21 cellular contexts compared by ENCODE assay signal in genomic region chr2:232282486-232282885, GRCh38.
"Had no signal": no experiment of that assay in that cellular context is flagged by ENCODE, and none has a peak within 500 bp of the region (broad histone marks: within the 10 kb centered on the region; RNA-seq: fewer than 3 reads in every experiment).

No MANE protein-coding gene starts in this region.

- H3K4me1 Mint-ChIP-seq: nephron had no signal

- H3K27me3 Mint-ChIP-seq: effector memory CD8-positive, alpha-beta T cell; naive thymus-derived CD4-positive, alpha-beta T cell; progenitor cell of endocrine pancreas; stimulated activated naive CD8-positive, alpha-beta T cell treated with anti-CD3 and anti-CD28 coated beads, Interleukin-15, amount 100 ng/mL, for 72 hours had no signal

- DNase-seq: dorsolateral prefrontal cortex; effector memory CD8-positive, alpha-beta T cell; left ventricle myocardium superior; mesendoderm; midbrain; naive thymus-derived CD4-positive, alpha-beta T cell; stimulated activated CD4-positive, alpha-beta T cell treated with anti-CD3 and anti-CD28 coated beads, Interleukin-12 subunit alpha, Interleukin-12 subunit beta, amount 100 ng/mL, for 4 hours; stimulated activated CD4-positive, alpha-beta T cell treated with anti-CD3 and anti-CD28 coated beads, Interleukin-1b, Interleukin-23, amount 100 ng/mL, for 48 hours; stimulated activated CD4-positive, alpha-beta T cell treated with anti-CD3 and anti-CD28 coated beads, Interleukin-4, amount 100 ng/mL, for 1 hour; stimulated activated CD8-positive, alpha-beta memory T cell treated with anti-CD3 and anti-CD28 coated beads, Interleukin-4, amount 100 ng/mL, for 48 hours; stimulated activated naive CD4-positive, alpha-beta T cell; stimulated activated naive CD8-positive, alpha-beta T cell treated with anti-CD3 and anti-CD28 coated beads, Interleukin-15, amount 100 ng/mL, for 72 hours; trophoblast cell had no signal

- H3K9me3 ChIP-seq: right atrium auricular region, suprapubic skin, vagina had no signal

- H3K4me1 ChIP-seq: right atrium auricular region had no signal

- H3K4me3 ChIP-seq: dorsolateral prefrontal cortex, lung, right atrium auricular region, smooth muscle cell, suprapubic skin, vagina had no signal

- H3K9me3 Mint-ChIP-seq: effector memory CD8-positive, alpha-beta T cell had no signal

- H3K27ac ChIP-seq: parathyroid adenoma, right atrium auricular region, suprapubic skin, vagina had no signal

- H3K36me3 ChIP-seq: right atrium auricular region, suprapubic skin, vagina had no signal

- H3K4me3 Mint-ChIP-seq: effector memory CD8-positive, alpha-beta T cell; nephron; stimulated activated naive CD8-positive, alpha-beta T cell treated with anti-CD3 and anti-CD28 coated beads, Interleukin-15, amount 100 ng/mL, for 72 hours had no signal

- H3K27me3 ChIP-seq: dorsolateral prefrontal cortex, right atrium auricular region, suprapubic skin, vagina had no signal

- H3K27ac Mint-ChIP-seq: nephron; progenitor cell of endocrine pancreas; stimulated activated naive CD8-positive, alpha-beta T cell treated with anti-CD3 and anti-CD28 coated beads, Interleukin-15, amount 100 ng/mL, for 72 hours had no signal
